ENCODE assay signal across 17 cellular contexts in genomic region chr5:151952233-151952632, GRCh38. TPM values are rescaled to one million over a fixed set of nuclear protein-coding genes. Genes with fewer than 3 reads are reported as not detected.
DNase-seq lines count a peak whose midpoint lies in the region; ATAC-seq lines count a peak whose summit lies in the region.
"Had no signal": no experiment of that assay in that cellular context is flagged by ENCODE, and none has a peak within 500 bp of the region (broad histone marks: within the 10 kb centered on the region; RNA-seq: fewer than 3 reads in every experiment).

No MANE protein-coding gene starts in this region.

- peaks cover 13% of the 10 kb centered on the region for H3K4me1 Mint-ChIP-seq in activated CD4-positive, alpha-beta T cell treated with anti-CD3 and anti-CD28 coated beads, Interleukin-2, amount 10 ng/mL, durations not matched to agents 24 days and 14 days
- peaks cover 20% of the 10 kb centered on the region for H3K4me1 Mint-ChIP-seq in activated naive CD8-positive, alpha-beta T cell treated with anti-CD3 and anti-CD28 coated beads, Interleukin-2, amount 50 U/mL, for 24 hours

- intact Hi-C loops in activated CD4-positive, alpha-beta T cell treated with anti-CD3 and anti-CD28 coated beads, Interleukin-2, amount 10 ng/mL, durations not matched to agents 24 days and 14 days (cut with micrococcal nuclease) = no loop called here

- H3K36me3 Mint-ChIP-seq in activated CD4-positive, alpha-beta T cell treated with anti-CD3 and anti-CD28 coated beads, Interleukin-2, amount 10 ng/mL, durations not matched to agents 24 days and 14 days (ENCODE audit: low read depth) = no peaks in the 10 kb centered on the region
- H3K36me3 Mint-ChIP-seq in activated naive CD8-positive, alpha-beta T cell treated with anti-CD3 and anti-CD28 coated beads, Interleukin-2, amount 50 U/mL, for 24 hours (ENCODE audit: low read depth) = no peaks in the 10 kb centered on the region
- H3K36me3 Mint-ChIP-seq: CD4-positive, CD25-positive, alpha-beta regulatory T cell; IgD-negative memory B cell had no signal

- H3K9me3 Mint-ChIP-seq in activated CD4-positive, alpha-beta T cell treated with anti-CD3 and anti-CD28 coated beads, Interleukin-2, amount 10 ng/mL, durations not matched to agents 24 days and 14 days = no peaks in the 10 kb centered on the region
- no peaks in the 10 kb centered on the region for H3K9me3 Mint-ChIP-seq in activated naive CD8-positive, alpha-beta T cell treated with anti-CD3 and anti-CD28 coated beads, Interleukin-2, amount 50 U/mL, for 24 hours
- H3K9me3 Mint-ChIP-seq: H9, IgD-negative memory B cell had no signal

- no peak overlapping the region for H3K27ac Mint-ChIP-seq in activated CD4-positive, alpha-beta T cell treated with anti-CD3 and anti-CD28 coated beads, Interleukin-2, amount 10 ng/mL, durations not matched to agents 24 days and 14 days
- H3K27ac Mint-ChIP-seq in activated naive CD8-positive, alpha-beta T cell treated with anti-CD3 and anti-CD28 coated beads, Interleukin-2, amount 50 U/mL, for 24 hours = no peak overlapping the region
- H3K27ac Mint-ChIP-seq: CD4-positive, CD25-positive, alpha-beta regulatory T cell; H9; IgD-negative memory B cell had no signal

- no peak overlapping the region for H3K4me3 Mint-ChIP-seq in activated CD4-positive, alpha-beta T cell treated with anti-CD3 and anti-CD28 coated beads, Interleukin-2, amount 10 ng/mL, durations not matched to agents 24 days and 14 days
- no peak overlapping the region for H3K4me3 Mint-ChIP-seq in activated naive CD8-positive, alpha-beta T cell treated with anti-CD3 and anti-CD28 coated beads, Interleukin-2, amount 50 U/mL, for 24 hours
- H3K4me3 Mint-ChIP-seq: CD4-positive, CD25-positive, alpha-beta regulatory T cell; H9; IgD-negative memory B cell had no signal

- peak; percentile 62 for ATAC-seq in HG03378 (IDR thresholded peaks at IDR 0.05; ENCODE audit: unreplicated experiment)
- ATAC-seq in activated naive CD8-positive, alpha-beta T cell treated with anti-CD3 and anti-CD28 coated beads, Interleukin-2, amount 50 U/mL, for 24 hours = no peak

- peaks cover 2% of the 10 kb centered on the region for H3K27me3 Mint-ChIP-seq in activated CD4-positive, alpha-beta T cell treated with anti-CD3 and anti-CD28 coated beads, Interleukin-2, amount 10 ng/mL, durations not matched to agents 24 days and 14 days
- H3K27me3 Mint-ChIP-seq in activated naive CD8-positive, alpha-beta T cell treated with anti-CD3 and anti-CD28 coated beads, Interleukin-2, amount 50 U/mL, for 24 hours = no peaks in the 10 kb centered on the region
- H3K27me3 Mint-ChIP-seq: CD4-positive, CD25-positive, alpha-beta regulatory T cell had no signal

- DNase-seq in activated CD4-positive, alpha-beta T cell treated with anti-CD3 and anti-CD28 coated beads, Interleukin-2, amount 10 ng/mL, durations not matched to agents 24 days and 14 days = peak; percentile 4
- no peak for DNase-seq in activated CD4-positive, alpha-beta T cell treated with anti-CD3 and anti-CD28 coated beads, Interleukin-2, amount 50 U/mL, for 1 hour
- DNase-seq in kidney glomerular epithelial cell (lab: John Stamatoyannopoulos, UW) (peak; percentile 60), DMS114 treated with DMSO at 0.1 percent for 48 hours (lab: John Stamatoyannopoulos, UW; ENCODE audit: unreplicated experiment) (no peak), dedifferentiated amniotic fluid mesenchymal stem cell (ENCODE audit: extremely low spot score) (no peak)
- DNase-seq in activated naive CD8-positive, alpha-beta T cell treated with anti-CD3 and anti-CD28 coated beads, Interleukin-2, amount 50 U/mL, for 24 hours = no peak
- DNase-seq: 8988T; AML-193; CD4-positive, CD25-positive, alpha-beta regulatory T cell; DMS79 treated with DMSO at 0.1 percent for 48 hours; EL; GOT3; H9; KG1 had no signal

RNA-seq across cellular contexts. Expression of gene GLRA1, which starts 27.6 kb away (rescaled TPM):
- not detected in 2 replicates for total RNA-seq in activated CD4-positive, alpha-beta T cell treated with anti-CD3 and anti-CD28 coated beads, Interleukin-2, amount 10 ng/mL, durations not matched to agents 24 days and 14 days
- total RNA-seq: CD4-positive, CD25-positive, alpha-beta regulatory T cell; H9; LHCN-M2 had no signal

Comparison
In these comparisons a context has a peak if more than half of its experiments do, and no peak if none do; other contexts are left out.
1. DNase-seq: peak in activated CD4-positive, alpha-beta T cell treated with anti-CD3 and anti-CD28 coated beads, Interleukin-2, amount 10 ng/mL, durations not matched to agents 24 days and 14 days (single experiment) and kidney glomerular epithelial cell (single experiment); none in activated CD4-positive, alpha-beta T cell treated with anti-CD3 and anti-CD28 coated beads, Interleukin-2, amount 50 U/mL, for 1 hour (single experiment), activated naive CD8-positive, alpha-beta T cell treated with anti-CD3 and anti-CD28 coated beads, Interleukin-2, amount 50 U/mL, for 24 hours (single experiment), DMS114 treated with DMSO at 0.1 percent for 48 hours (single experiment) and dedifferentiated amniotic fluid mesenchymal stem cell (single experiment).